ENCODE assay signal across 8 cellular contexts in the genomic region with DNA sequence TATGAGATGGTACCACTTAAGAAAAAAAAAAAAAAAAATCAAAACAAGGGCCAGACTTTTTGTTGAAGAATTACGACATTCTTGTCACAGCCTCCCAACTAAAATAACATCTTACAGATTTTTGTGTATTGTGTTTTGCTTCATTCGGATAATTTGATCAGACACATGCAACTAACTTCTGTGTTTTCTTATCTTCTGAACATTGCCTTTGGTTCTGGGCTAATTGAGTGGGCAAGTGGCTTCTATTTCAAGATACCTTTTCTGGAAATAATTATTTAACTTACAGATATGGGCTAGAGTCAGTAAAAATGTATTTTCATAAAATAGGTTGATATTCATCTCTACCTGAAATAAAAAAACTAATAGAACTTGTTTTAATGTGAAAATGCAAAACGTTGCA.
"Had no signal": no experiment of that assay in that cellular context is flagged by ENCODE, and none has a peak within 500 bp of the region (broad histone marks: within the 10 kb centered on the region; RNA-seq: fewer than 3 reads in every experiment).

No MANE protein-coding gene starts in this region.

- H3K27ac Mint-ChIP-seq: GM23338, H9, HFFc6 had no signal

- H3K9me3 ChIP-seq: HAP-1 had no signal

- ATAC-seq: GM23338 had no signal

- H3K9ac ChIP-seq: GM23248 had no signal

- H3K27ac ChIP-seq: GM23248 had no signal

- DNase-seq: GM23248, GOT3, H7, H9, HCEC 1CT, HFFc6 had no signal

- H3K36me3 ChIP-seq: HAP-1 had no signal

- H3K4me3 ChIP-seq: GM23248, GM23338, HAP-1 had no signal

- H3K4me3 Mint-ChIP-seq: GM23338, H9, HFFc6 had no signal

- H3K4me1 ChIP-seq: HAP-1 had no signal

- H2AFZ ChIP-seq: GM23248, GM23338 had no signal

- H3K9me3 Mint-ChIP-seq: H9 had no signal

- H3K4me2 ChIP-seq: GM23338 had no signal
